13 cellular contexts compared by ENCODE assay signal in the genomic region with DNA sequence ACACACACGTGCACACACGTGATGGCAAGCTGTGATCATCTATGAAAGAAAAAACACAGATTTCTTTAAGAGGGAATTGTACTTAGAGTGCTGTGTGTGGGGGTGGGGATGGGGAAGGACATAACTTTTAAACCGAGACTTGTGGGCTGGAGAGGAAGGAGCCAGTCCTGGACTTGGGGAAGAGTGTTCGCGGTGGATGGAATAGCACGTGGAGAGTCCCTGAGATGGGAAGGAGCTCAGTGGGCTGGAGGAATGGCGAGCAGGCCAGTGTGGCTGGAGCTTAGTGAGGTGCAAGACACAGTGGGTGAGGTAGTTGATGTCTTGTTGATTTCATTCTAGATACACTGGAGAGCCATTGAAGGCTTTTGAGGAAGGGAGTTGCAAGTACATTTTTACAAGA.
A peak's percentile ranks its signal among the peaks of the same experiment; 100 is the strongest.
DNase-seq lines count a peak whose midpoint lies in the region; ATAC-seq and TF ChIP-seq lines count a peak whose summit lies in the region.
"Had no signal": no experiment of that assay in that cellular context is flagged by ENCODE, and none has a peak within 500 bp of the region (broad histone marks: within the 10 kb centered on the region; RNA-seq: fewer than 3 reads in every experiment).

No MANE protein-coding gene starts in this region.

- H3K27ac ChIP-seq in cardiac muscle cell (peak overlapping the region; percentile 73), stomach smooth muscle (ENCODE audit: low read length) (peak overlapping the region; percentile 24)
- H3K27ac ChIP-seq: ovary had no signal

- intact Hi-C loops in Right ventricle myocardium inferior (cut with DNase I) = no loop called here

- H3K27me3 ChIP-seq in cardiac muscle cell = no peaks in the 10 kb centered on the region
- H3K27me3 ChIP-seq in stomach smooth muscle (ENCODE audit: control insufficient read depth in 1 of 2, insufficient read depth in 2 of 2, low read length in 2 of 2) = no peaks in the 10 kb centered on the region
- H3K27me3 ChIP-seq: ovary, upper lobe of left lung had no signal

- no peaks in the 10 kb centered on the region for H3K36me3 ChIP-seq in cardiac muscle cell
- H3K36me3 ChIP-seq in stomach smooth muscle (ENCODE audit: control insufficient read depth in 2 of 2, insufficient read depth in 2 of 2, low read length in 2 of 2) = peaks cover 18 to 37% of the 10 kb centered on the region in 2 donors
- H3K36me3 ChIP-seq: ovary had no signal

- peak overlapping the region; percentile 69 for H3K27ac Mint-ChIP-seq in activated T-helper 17 cell treated with anti-CD3 and anti-CD28 coated beads, Interleukin-2, amount 50 U/mL, for 72 hours
- peak overlapping the region; percentile 49 for H3K27ac Mint-ChIP-seq in glutamatergic neuron (ENCODE audit: unreplicated experiment)

- no peaks in the 10 kb centered on the region for H3K9me3 Mint-ChIP-seq in activated T-helper 17 cell treated with anti-CD3 and anti-CD28 coated beads, Interleukin-2, amount 50 U/mL, for 72 hours
- peaks cover 14% of the 10 kb centered on the region for H3K9me3 Mint-ChIP-seq in glutamatergic neuron (ENCODE audit: unreplicated experiment)
- H3K9me3 Mint-ChIP-seq: WTC11 had no signal

- H3K9me3 ChIP-seq in cardiac muscle cell (ENCODE audit: low read depth) = no peaks in the 10 kb centered on the region
- no peaks in the 10 kb centered on the region for H3K9me3 ChIP-seq in stomach smooth muscle (ENCODE audit: control insufficient read depth in 2 of 2, low read length in 2 of 2)
- H3K9me3 ChIP-seq: ovary, upper lobe of left lung had no signal

- H3K4me1 ChIP-seq in cardiac muscle cell (ENCODE audit: low read depth) = peaks cover 29% of the 10 kb centered on the region
- peaks cover 17% of the 10 kb centered on the region for H3K4me1 ChIP-seq in stomach smooth muscle (ENCODE audit: control insufficient read depth, insufficient read depth, low read length)

- TF ChIP-seq CTCF in cardiac muscle cell (IDR thresholded peaks at IDR 0.05; ENCODE audit: low read depth, low read length) = no peak
- TF ChIP-seq CTCF in glutamatergic neuron (IDR thresholded peaks at IDR 0.05; ENCODE audit: partially characterized antibody, unreplicated experiment) = no peak

- no peak overlapping the region for H3K4me3 Mint-ChIP-seq in activated T-helper 17 cell treated with anti-CD3 and anti-CD28 coated beads, Interleukin-2, amount 50 U/mL, for 72 hours
- H3K4me3 Mint-ChIP-seq in glutamatergic neuron (ENCODE audit: unreplicated experiment) = no peak overlapping the region
- H3K4me3 Mint-ChIP-seq: WTC11 had no signal

- no peaks in the 10 kb centered on the region for H3K27me3 Mint-ChIP-seq in activated T-helper 17 cell treated with anti-CD3 and anti-CD28 coated beads, Interleukin-2, amount 50 U/mL, for 72 hours
- peaks cover 14% of the 10 kb centered on the region for H3K27me3 Mint-ChIP-seq in glutamatergic neuron (ENCODE audit: unreplicated experiment)

- H3K36me3 Mint-ChIP-seq in activated T-helper 17 cell treated with anti-CD3 and anti-CD28 coated beads, Interleukin-2, amount 50 U/mL, for 72 hours (ENCODE audit: low read depth) = peaks cover 85% of the 10 kb centered on the region
- H3K36me3 Mint-ChIP-seq in glutamatergic neuron (ENCODE audit: unreplicated experiment) = no peaks in the 10 kb centered on the region

- no peak overlapping the region for H3K4me3 ChIP-seq in cardiac muscle cell
- H3K4me3 ChIP-seq in stomach smooth muscle (ENCODE audit: low read length in 2 of 2) = no peak overlapping the region
- H3K4me3 ChIP-seq: ovary, upper lobe of left lung had no signal

- ATAC-seq in Right ventricle myocardium inferior (no peak), HG03571 (IDR thresholded peaks at IDR 0.05; ENCODE audit: unreplicated experiment) (no peak)
- no peak for ATAC-seq in activated T-helper 17 cell treated with anti-CD3 and anti-CD28 coated beads, Interleukin-2, amount 50 U/mL, for 72 hours (replicated peaks)

- DNase-seq in cardiac muscle cell (ENCODE audit: low read depth in 1 of 2, low spot score in 1 of 2) = no peak
- DNase-seq in Right ventricle myocardium inferior (ENCODE audit: missing footprints) = no peak
- no peak for DNase-seq in glutamatergic neuron
- DNase-seq in amygdala (lab: John Stamatoyannopoulos, UW) = no peak
- no peak for DNase-seq in NCI-H69 (lab: John Stamatoyannopoulos, UW)
- DNase-seq: mesenchymal stem cell, RPMI8226, upper lobe of left lung had no signal

- peaks cover 19% of the 10 kb centered on the region for H3K4me1 Mint-ChIP-seq in activated T-helper 17 cell treated with anti-CD3 and anti-CD28 coated beads, Interleukin-2, amount 50 U/mL, for 72 hours
- peaks cover 45% of the 10 kb centered on the region for H3K4me1 Mint-ChIP-seq in glutamatergic neuron (ENCODE audit: low read depth, unreplicated experiment)

- H3K9ac ChIP-seq in stomach smooth muscle (ENCODE audit: low read length in 2 of 2) = no peak overlapping the region
